ENCODE assay signal across 10 cellular contexts in the genomic region with DNA sequence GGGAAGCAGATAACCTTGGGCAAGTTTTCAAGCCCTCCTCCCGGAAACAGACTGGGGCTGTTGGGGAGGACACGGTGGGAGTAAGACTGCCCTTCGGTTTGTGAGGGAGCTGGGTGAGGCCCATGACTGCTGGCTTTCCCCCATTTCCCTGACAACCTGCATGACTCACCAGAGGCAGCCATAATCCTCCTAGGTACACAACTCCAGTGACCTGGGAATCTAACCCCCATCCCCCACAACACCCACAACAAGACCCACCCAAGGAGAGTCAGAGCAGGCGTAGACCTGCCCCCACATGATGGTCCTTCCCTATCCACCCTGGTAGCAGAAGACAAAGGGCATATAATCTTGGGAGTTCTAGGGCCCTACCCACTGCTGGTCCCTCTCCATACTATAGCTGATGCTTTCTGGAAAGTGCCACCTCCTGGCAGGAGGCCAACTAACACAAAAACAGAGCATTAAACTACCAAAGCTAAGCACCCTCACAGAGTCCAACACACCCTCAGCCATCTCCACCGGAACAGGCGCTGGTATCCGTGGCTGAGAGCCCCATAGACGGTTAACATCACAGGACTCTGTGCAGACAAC. TPM values are rescaled to one million over a fixed set of nuclear protein-coding genes. Genes with fewer than 3 reads are reported as not detected.
DNase-seq lines count a peak whose midpoint lies in the region; ATAC-seq and TF ChIP-seq lines count a peak whose summit lies in the region.
"Had no signal": no experiment of that assay in that cellular context is flagged by ENCODE, and none has a peak within 500 bp of the region (broad histone marks: within the 10 kb centered on the region; RNA-seq: fewer than 3 reads in every experiment).

No MANE protein-coding gene starts in this region.

- H3K9me2 ChIP-seq in PC-3 (replicated peaks; ENCODE audit: low read length) (no peaks in the 10 kb centered on the region), GM23248 (ENCODE audit: insufficient read depth) (no peaks in the 10 kb centered on the region)

- peaks cover 21% of the 10 kb centered on the region for H3K4me1 Mint-ChIP-seq in glutamatergic neuron (ENCODE audit: low read depth, unreplicated experiment)

- H3K27ac ChIP-seq in PC-3 (ENCODE audit: low read length) (no peak overlapping the region), epithelial cell of prostate (peak overlapping the region; percentile 29), psoas muscle (no peak overlapping the region), GM23248 (no peak overlapping the region)
- H3K27ac ChIP-seq: SK-N-MC had no signal

- H3K9me3 Mint-ChIP-seq in glutamatergic neuron (ENCODE audit: unreplicated experiment) = peaks cover 8% of the 10 kb centered on the region

- BruUV-seq in PC-3 (replicated peaks; lab: Mats Ljungman, UMichigan) = no TSS peak

- H3K4me1 ChIP-seq in PC-3 (ENCODE audit: insufficient read depth, low read length) (peaks cover 19% of the 10 kb centered on the region), psoas muscle (peaks cover 28% of the 10 kb centered on the region), GM23248 (ENCODE audit: insufficient read depth) (peaks cover 18% of the 10 kb centered on the region)

- peaks cover 43% of the 10 kb centered on the region for H4K20me1 ChIP-seq in PC-3 (ENCODE audit: low read length)
- peaks cover 35% of the 10 kb centered on the region for H4K20me1 ChIP-seq in GM23248 (ENCODE audit: insufficient read depth)

- H3K9ac ChIP-seq in PC-3 (ENCODE audit: low read length) (no peak overlapping the region), GM23248 (no peak overlapping the region)

- H3K4me2 ChIP-seq in PC-3 (ENCODE audit: low read length) (no peak overlapping the region), GM23248 (ENCODE audit: unreplicated experiment) (no peak overlapping the region)

- H3K4me3 ChIP-seq in PC-3 (ENCODE audit: low read length) (no peak overlapping the region), psoas muscle (no peak overlapping the region), GM23248 (no peak overlapping the region)
- H3K4me3 ChIP-seq: SK-N-MC had no signal

- POLR2A ChIA-PET in PC-3 (lab: Charles Lee; ENCODE audit: unreplicated experiment) = interaction anchor here (0.7 kb wide), 2 partner anchors 10 to 44 kb away, joined by 3 read pairs; partner anchors contain the start of gene IFI27

- TF ChIP-seq CTCF in PC-3 (conservative IDR thresholded peaks at IDR 0.05; ENCODE audit: low read depth, low read length) (no peak), psoas muscle (IDR thresholded peaks at IDR 0.05) (no peak), glutamatergic neuron (IDR thresholded peaks at IDR 0.05; ENCODE audit: partially characterized antibody, unreplicated experiment) (no peak)

- H3K27me3 ChIP-seq in PC-3 (ENCODE audit: low read length) (no peaks in the 10 kb centered on the region), psoas muscle (ENCODE audit: insufficient read depth in 3 of 3, low read length in 2 of 3) (no peaks in the 10 kb centered on the region), GM23248 (replicated peaks; ENCODE audit: insufficient read depth) (no peaks in the 10 kb centered on the region)

- H3K36me3 ChIP-seq in PC-3 (ENCODE audit: low read depth, low read length) (peaks cover 11% of the 10 kb centered on the region), psoas muscle (ENCODE audit: insufficient read depth in 1 of 2, low read depth in 1 of 2) (peaks cover 0 to 14% of the 10 kb centered on the region in 2 donors), GM23248 (ENCODE audit: low read depth) (peaks cover 13% of the 10 kb centered on the region; the same call in 1 of the 2 replicates)

- in situ Hi-C loops in GM23248 (cut with MboI) = no loop called here

- ATAC-seq in PC-3 (peak; percentile 60), psoas muscle (peak in 3 of 4 donors; percentile 19 to 41 (median 27))

- peaks cover 2% of the 10 kb centered on the region for H3K27me3 Mint-ChIP-seq in glutamatergic neuron (ENCODE audit: unreplicated experiment)

- H2AFZ ChIP-seq in PC-3 (ENCODE audit: low read length) = no peak overlapping the region
- H2AFZ ChIP-seq in GM23248 = no peak overlapping the region

- peak; percentile 7 for DNase-seq in NCI-H1105 treated with DMSO at 0.1 percent for 48 hours (lab: John Stamatoyannopoulos, UW)
- no peak for DNase-seq in NCI-H1105 (lab: John Stamatoyannopoulos, UW)
- peak; percentile 20 for DNase-seq in PC-3
- peak; percentile 5 for DNase-seq in epithelial cell of prostate (ENCODE audit: low read depth, low spot score)
- no peak for DNase-seq in psoas muscle
- no peak for DNase-seq in SW 1271 (lab: John Stamatoyannopoulos, UW)
- no peak for DNase-seq in glutamatergic neuron
- DNase-seq in GM23248 = no peak
- DNase-seq: NCI-H1048 had no signal

- CTCF ChIA-PET in PC-3 (lab: Charles Lee) = no interaction called here

- H3K36me3 Mint-ChIP-seq in glutamatergic neuron (ENCODE audit: unreplicated experiment) = peaks cover 32% of the 10 kb centered on the region

- 69 to 74% (median 72%) methylated on average over 8 of the region's 8 CpGs for WGBS in psoas muscle, 3 donors
- WGBS in GM23248 (ENCODE audit: low coverage in 1 of 2, low lambda C conversion rate in 2 of 2, missing lambda C conversion rate in 2 of 2), 2 experiments = 85 to 90% methylated on average over 8 of the region's 8 CpGs

- intact Hi-C loops in PC-3 (cut with micrococcal nuclease) (no loop called here), psoas muscle (cut with DNase I) (no loop called here)

- H3K79me2 ChIP-seq in PC-3 (ENCODE audit: low read length) = peaks cover 100% of the 10 kb centered on the region
- peaks cover 99% of the 10 kb centered on the region for H3K79me2 ChIP-seq in GM23248 (ENCODE audit: insufficient read depth)

- H3K27ac Mint-ChIP-seq in glutamatergic neuron (ENCODE audit: unreplicated experiment) = no peak overlapping the region

- no peak overlapping the region for H3K4me3 Mint-ChIP-seq in glutamatergic neuron (ENCODE audit: unreplicated experiment)

- no peaks in the 10 kb centered on the region for H3F3A ChIP-seq in PC-3 (ENCODE audit: low read length, unreplicated experiment)
- H3F3A ChIP-seq in GM23248 (ENCODE audit: insufficient read depth) = peaks cover 16% of the 10 kb centered on the region; the same call in 1 of the 2 replicates

- H3K9me3 ChIP-seq in PC-3 (ENCODE audit: low read length) = no peaks in the 10 kb centered on the region
- peaks cover 6% of the 10 kb centered on the region for H3K9me3 ChIP-seq in psoas muscle
- H3K9me3 ChIP-seq in GM23248 (ENCODE audit: low read depth) = peaks cover 3% of the 10 kb centered on the region

RNA-seq across cellular contexts. Expression of gene DDX24, which starts 14.8 kb away (rescaled TPM):
- 120 and 126 TPM in 2 replicates for total RNA-seq in PC-3 (2014; rRNA removed)
- 100 to 1,000 TPM; 145 to 190 (median 171) TPM for total RNA-seq in psoas muscle
- 100 to 1,000 TPM in 1 of 3 donors, 10 to 100 TPM in 2; 66.5 to 124 (median 79.7) TPM for polyA plus RNA-seq in psoas muscle
- total RNA-seq in glutamatergic neuron (ENCODE audit: unreplicated experiment) = 257 TPM
- 123 and 125 TPM in 2 replicates for total RNA-seq in GM23248 (2014; rRNA removed; shearing (Covaris generic))
- polyA plus RNA-seq in GM23248 (2016; fragmentation: Nextera tagmentation; extraction: Ambion mirVana) = 143 and 149 TPM in 2 replicates

RNA-seq across cellular contexts. Expression of gene IFI27L1, which starts 14.9 kb away (rescaled TPM):
- total RNA-seq in PC-3 (2014; rRNA removed) (7.8 and 16.9 TPM in 2 replicates), psoas muscle (10 to 100 TPM in 1 of 4 donors, 1 to 10 TPM in 3; 6.5 to 14.4 (median 7.8) TPM), glutamatergic neuron (ENCODE audit: unreplicated experiment) (45.7 TPM)
- polyA plus RNA-seq in psoas muscle (10 to 100 TPM; 10.4 to 15.0 (median 10.6) TPM), GM23248 (2016; fragmentation: Nextera tagmentation; extraction: Ambion mirVana) (31.8 and 32.6 TPM in 2 replicates)
- total RNA-seq in GM23248 (2014; rRNA removed; shearing (Covaris generic)) = 13.5 and 14.2 TPM in 2 replicates

RNA-seq across cellular contexts. Expression of gene OTUB2, which starts 40.0 kb away (rescaled TPM):
- 7.7 and 9.0 TPM in 2 replicates for total RNA-seq in PC-3 (2014; rRNA removed)
- total RNA-seq in psoas muscle = under 1 TPM; 0.06 to 0.15 (median 0.10) TPM
- polyA plus RNA-seq in psoas muscle = under 1 TPM; 0.04 to 0.96 (median 0.09) TPM
- 5.5 TPM for total RNA-seq in glutamatergic neuron (ENCODE audit: unreplicated experiment)
- total RNA-seq in GM23248 (2014; rRNA removed; shearing (Covaris generic)) = 1.0 and 1.9 TPM in 2 replicates
- polyA plus RNA-seq in GM23248 (2016; fragmentation: Nextera tagmentation; extraction: Ambion mirVana) = 1.3 and 1.6 TPM in 2 replicates

RNA-seq across cellular contexts. Expression of gene IFI27, which starts 44.4 kb away (rescaled TPM):
- 4.3 TPM in 1 of 2 replicates, not detected in the other for total RNA-seq in PC-3 (2014; rRNA removed)
- total RNA-seq in psoas muscle = 100 to 1,000 TPM in 1 of 4 donors, 10 to 100 TPM in 3; 52.8 to 119 (median 82.2) TPM
- polyA plus RNA-seq in psoas muscle = 100 to 1,000 TPM in 2 of 3 donors, 10 to 100 TPM in 1; 93.5 to 229 (median 208) TPM
- total RNA-seq in glutamatergic neuron (ENCODE audit: unreplicated experiment) = 3.7 TPM
- total RNA-seq in GM23248 (2014; rRNA removed; shearing (Covaris generic)) = not detected in 2 replicates
- not detected in 2 replicates for polyA plus RNA-seq in GM23248 (2016; fragmentation: Nextera tagmentation; extraction: Ambion mirVana)

Comparison
In these comparisons a context has a peak if more than half of its experiments do, and no peak if none do; other contexts are left out.
1. DNase-seq: peak in NCI-H1105 treated with DMSO at 0.1 percent for 48 hours (single experiment), PC-3 (single experiment) and epithelial cell of prostate (single experiment); none in NCI-H1105 (single experiment), psoas muscle (0 of 2), SW 1271 (0 of 2), glutamatergic neuron (single experiment) and GM23248 (single experiment).